ENCODE assay signal across 1 cellular context in the genomic region with DNA sequence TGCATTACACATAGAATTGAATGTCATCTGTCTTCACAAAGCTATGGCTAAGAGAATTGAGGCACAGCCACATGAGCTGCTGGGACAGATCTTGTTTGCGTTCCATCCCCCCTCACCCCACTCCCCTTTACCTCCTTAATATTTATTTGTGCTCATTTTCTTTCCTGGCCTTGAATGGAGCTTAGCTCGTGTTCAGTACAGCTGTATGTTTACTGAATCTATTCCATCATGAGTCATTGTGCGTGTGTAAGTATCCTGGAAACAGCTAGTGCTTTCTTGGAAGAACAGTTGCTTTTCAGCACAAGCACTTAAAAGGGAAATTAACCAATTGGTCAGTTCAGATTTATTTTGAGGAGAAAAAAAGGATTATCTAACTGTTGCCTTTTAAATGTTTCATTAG.
A peak's percentile ranks its signal among the peaks of the same experiment; 100 is the strongest.
TF ChIP-seq lines count a peak whose summit lies in the region.

No MANE protein-coding gene starts in this region.

TF ChIP-seq in HepG2, 621 proteins besides CTCF, POLR2A, EP300 and RAD21 (continued from another document and continues in another):
- TF ChIP-seq, protein P1, sequence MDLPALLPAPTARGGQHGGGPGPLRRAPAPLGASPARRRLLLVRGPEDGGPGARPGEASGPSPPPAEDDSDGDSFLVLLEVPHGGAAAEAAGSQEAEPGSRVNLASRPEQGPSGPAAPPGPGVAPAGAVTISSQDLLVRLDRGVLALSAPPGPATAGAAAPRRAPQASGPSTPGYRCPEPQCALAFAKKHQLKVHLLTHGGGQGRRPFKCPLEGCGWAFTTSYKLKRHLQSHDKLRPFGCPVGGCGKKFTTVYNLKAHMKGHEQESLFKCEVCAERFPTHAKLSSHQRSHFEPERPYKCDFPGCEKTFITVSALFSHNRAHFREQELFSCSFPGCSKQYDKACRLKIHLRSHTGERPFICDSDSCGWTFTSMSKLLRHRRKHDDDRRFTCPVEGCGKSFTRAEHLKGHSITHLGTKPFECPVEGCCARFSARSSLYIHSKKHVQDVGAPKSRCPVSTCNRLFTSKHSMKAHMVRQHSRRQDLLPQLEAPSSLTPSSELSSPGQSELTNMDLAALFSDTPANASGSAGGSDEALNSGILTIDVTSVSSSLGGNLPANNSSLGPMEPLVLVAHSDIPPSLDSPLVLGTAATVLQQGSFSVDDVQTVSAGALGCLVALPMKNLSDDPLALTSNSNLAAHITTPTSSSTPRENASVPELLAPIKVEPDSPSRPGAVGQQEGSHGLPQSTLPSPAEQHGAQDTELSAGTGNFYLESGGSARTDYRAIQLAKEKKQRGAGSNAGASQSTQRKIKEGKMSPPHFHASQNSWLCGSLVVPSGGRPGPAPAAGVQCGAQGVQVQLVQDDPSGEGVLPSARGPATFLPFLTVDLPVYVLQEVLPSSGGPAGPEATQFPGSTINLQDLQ (CRISPR knock-in tag; IDR thresholded peaks at IDR 0.05), result no peak
- TF ChIP-seq YEATS4 (CRISPR knock-in tag; IDR thresholded peaks at IDR 0.05; ENCODE audit: borderline replicate concordance) (no peak), ETV5 (CRISPR knock-in tag; IDR thresholded peaks at IDR 0.05; ENCODE audit: borderline replicate concordance) (peak; percentile 49; the same call in 1 of the 2 replicates), ZNF556 (CRISPR knock-in tag; IDR thresholded peaks at IDR 0.05; ENCODE audit: borderline replicate concordance) (no peak), ISL2 (CRISPR knock-in tag; IDR thresholded peaks at IDR 0.05) (peak; percentile 31; the same call in 1 of the 2 replicates), SCMH1 (CRISPR knock-in tag; IDR thresholded peaks at IDR 0.05; ENCODE audit: borderline replicate concordance) (no peak), TEAD3 (CRISPR knock-in tag; optimal IDR thresholded peaks at IDR 0.05; ENCODE audit: borderline replicate concordance) (peak; percentile 41), KLF6 (CRISPR knock-in tag; IDR thresholded peaks at IDR 0.05) (no peak), ZNF484 (CRISPR knock-in tag; IDR thresholded peaks at IDR 0.05; ENCODE audit: borderline replicate concordance, low read depth) (no peak), ZNF577 (CRISPR knock-in tag; IDR thresholded peaks at IDR 0.05; ENCODE audit: borderline replicate concordance, low read depth) (no peak), ZNF567 (CRISPR knock-in tag; IDR thresholded peaks at IDR 0.05; ENCODE audit: borderline replicate concordance) (no peak), FOSL2 (CRISPR knock-in tag; IDR thresholded peaks at IDR 0.05) (peak; percentile 95), ZNF382 (CRISPR knock-in tag; IDR thresholded peaks at IDR 0.05; ENCODE audit: borderline replicate concordance) (no peak), NFYC (CRISPR knock-in tag; IDR thresholded peaks at IDR 0.05) (no peak), GATAD1 (CRISPR knock-in tag; IDR thresholded peaks at IDR 0.05) (no peak), RBAK (CRISPR knock-in tag; IDR thresholded peaks at IDR 0.05) (no peak), FOSL1 (CRISPR knock-in tag; IDR thresholded peaks at IDR 0.05; ENCODE audit: borderline replicate concordance) (peak; percentile 82), EEA1 (CRISPR knock-in tag; IDR thresholded peaks at IDR 0.05; ENCODE audit: borderline replicate concordance) (no peak), SP4 (CRISPR knock-in tag; IDR thresholded peaks at IDR 0.05) (no peak), RCOR2 (CRISPR knock-in tag; IDR thresholded peaks at IDR 0.05) (peak; percentile 62; the same call in 1 of the 2 replicates), RFX3 (CRISPR knock-in tag; IDR thresholded peaks at IDR 0.05) (no peak), SP1 (IDR thresholded peaks at IDR 0.05) (no peak), SP1 (CRISPR knock-in tag; IDR thresholded peaks at IDR 0.05) (no peak)
- TF ChIP-seq, protein P2, sequence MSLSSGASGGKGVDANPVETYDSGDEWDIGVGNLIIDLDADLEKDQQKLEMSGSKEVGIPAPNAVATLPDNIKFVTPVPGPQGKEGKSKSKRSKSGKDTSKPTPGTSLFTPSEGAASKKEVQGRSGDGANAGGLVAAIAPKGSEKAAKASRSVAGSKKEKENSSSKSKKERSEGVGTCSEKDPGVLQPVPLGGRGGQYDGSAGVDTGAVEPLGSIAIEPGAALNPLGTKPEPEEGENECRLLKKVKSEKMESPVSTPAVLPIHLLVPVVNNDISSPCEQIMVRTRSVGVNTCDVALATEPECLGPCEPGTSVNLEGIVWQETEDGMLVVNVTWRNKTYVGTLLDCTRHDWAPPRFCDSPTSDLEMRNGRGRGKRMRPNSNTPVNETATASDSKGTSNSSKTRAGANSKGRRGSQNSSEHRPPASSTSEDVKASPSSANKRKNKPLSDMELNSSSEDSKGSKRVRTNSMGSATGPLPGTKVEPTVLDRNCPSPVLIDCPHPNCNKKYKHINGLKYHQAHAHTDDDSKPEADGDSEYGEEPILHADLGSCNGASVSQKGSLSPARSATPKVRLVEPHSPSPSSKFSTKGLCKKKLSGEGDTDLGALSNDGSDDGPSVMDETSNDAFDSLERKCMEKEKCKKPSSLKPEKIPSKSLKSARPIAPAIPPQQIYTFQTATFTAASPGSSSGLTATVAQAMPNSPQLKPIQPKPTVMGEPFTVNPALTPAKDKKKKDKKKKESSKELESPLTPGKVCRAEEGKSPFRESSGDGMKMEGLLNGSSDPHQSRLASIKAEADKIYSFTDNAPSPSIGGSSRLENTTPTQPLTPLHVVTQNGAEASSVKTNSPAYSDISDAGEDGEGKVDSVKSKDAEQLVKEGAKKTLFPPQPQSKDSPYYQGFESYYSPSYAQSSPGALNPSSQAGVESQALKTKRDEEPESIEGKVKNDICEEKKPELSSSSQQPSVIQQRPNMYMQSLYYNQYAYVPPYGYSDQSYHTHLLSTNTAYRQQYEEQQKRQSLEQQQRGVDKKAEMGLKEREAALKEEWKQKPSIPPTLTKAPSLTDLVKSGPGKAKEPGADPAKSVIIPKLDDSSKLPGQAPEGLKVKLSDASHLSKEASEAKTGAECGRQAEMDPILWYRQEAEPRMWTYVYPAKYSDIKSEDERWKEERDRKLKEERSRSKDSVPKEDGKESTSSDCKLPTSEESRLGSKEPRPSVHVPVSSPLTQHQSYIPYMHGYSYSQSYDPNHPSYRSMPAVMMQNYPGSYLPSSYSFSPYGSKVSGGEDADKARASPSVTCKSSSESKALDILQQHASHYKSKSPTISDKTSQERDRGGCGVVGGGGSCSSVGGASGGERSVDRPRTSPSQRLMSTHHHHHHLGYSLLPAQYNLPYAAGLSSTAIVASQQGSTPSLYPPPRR (CRISPR knock-in tag; IDR thresholded peaks at IDR 0.05; ENCODE audit: borderline replicate concordance), result 0 out of 2 replicates have a peak, but pooled peaks have one; percentile 31
- TF ChIP-seq, protein P3, sequence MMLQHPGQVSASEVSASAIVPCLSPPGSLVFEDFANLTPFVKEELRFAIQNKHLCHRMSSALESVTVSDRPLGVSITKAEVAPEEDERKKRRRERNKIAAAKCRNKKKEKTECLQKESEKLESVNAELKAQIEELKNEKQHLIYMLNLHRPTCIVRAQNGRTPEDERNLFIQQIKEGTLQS (CRISPR knock-in tag; IDR thresholded peaks at IDR 0.05), result peak; percentile 60
- TF ChIP-seq, protein P4, sequence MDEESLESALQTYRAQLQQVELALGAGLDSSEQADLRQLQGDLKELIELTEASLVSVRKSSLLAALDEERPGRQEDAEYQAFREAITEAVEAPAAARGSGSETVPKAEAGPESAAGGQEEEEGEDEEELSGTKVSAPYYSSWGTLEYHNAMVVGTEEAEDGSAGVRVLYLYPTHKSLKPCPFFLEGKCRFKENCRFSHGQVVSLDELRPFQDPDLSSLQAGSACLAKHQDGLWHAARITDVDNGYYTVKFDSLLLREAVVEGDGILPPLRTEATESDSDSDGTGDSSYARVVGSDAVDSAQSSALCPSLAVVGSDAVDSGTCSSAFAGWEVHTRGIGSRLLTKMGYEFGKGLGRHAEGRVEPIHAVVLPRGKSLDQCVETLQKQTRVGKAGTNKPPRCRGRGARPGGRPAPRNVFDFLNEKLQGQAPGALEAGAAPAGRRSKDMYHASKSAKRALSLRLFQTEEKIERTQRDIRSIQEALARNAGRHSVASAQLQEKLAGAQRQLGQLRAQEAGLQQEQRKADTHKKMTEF (CRISPR knock-in tag; IDR thresholded peaks at IDR 0.05), result 0 out of 2 replicates have a peak, but pooled peaks have one; percentile 38
- TF ChIP-seq, protein P5, sequence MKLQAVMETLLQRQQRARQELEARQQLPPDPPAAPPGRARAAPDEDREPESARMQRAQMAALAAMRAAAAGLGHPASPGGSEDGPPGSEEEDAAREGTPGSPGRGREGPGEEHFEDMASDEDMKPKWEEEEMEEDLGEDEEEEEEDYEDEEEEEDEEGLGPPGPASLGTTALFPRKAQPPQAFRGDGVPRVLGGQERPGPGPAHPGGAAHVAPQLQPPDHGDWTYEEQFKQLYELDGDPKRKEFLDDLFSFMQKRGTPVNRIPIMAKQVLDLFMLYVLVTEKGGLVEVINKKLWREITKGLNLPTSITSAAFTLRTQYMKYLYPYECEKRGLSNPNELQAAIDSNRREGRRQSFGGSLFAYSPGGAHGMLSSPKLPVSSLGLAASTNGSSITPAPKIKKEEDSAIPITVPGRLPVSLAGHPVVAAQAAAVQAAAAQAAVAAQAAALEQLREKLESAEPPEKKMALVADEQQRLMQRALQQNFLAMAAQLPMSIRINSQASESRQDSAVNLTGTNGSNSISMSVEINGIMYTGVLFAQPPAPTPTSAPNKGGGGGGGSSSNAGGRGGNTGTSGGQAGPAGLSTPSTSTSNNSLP (IDR thresholded peaks at IDR 0.05; ENCODE audit: low read depth, low read length), result peak; percentile 62
- TF ChIP-seq, protein P6, sequence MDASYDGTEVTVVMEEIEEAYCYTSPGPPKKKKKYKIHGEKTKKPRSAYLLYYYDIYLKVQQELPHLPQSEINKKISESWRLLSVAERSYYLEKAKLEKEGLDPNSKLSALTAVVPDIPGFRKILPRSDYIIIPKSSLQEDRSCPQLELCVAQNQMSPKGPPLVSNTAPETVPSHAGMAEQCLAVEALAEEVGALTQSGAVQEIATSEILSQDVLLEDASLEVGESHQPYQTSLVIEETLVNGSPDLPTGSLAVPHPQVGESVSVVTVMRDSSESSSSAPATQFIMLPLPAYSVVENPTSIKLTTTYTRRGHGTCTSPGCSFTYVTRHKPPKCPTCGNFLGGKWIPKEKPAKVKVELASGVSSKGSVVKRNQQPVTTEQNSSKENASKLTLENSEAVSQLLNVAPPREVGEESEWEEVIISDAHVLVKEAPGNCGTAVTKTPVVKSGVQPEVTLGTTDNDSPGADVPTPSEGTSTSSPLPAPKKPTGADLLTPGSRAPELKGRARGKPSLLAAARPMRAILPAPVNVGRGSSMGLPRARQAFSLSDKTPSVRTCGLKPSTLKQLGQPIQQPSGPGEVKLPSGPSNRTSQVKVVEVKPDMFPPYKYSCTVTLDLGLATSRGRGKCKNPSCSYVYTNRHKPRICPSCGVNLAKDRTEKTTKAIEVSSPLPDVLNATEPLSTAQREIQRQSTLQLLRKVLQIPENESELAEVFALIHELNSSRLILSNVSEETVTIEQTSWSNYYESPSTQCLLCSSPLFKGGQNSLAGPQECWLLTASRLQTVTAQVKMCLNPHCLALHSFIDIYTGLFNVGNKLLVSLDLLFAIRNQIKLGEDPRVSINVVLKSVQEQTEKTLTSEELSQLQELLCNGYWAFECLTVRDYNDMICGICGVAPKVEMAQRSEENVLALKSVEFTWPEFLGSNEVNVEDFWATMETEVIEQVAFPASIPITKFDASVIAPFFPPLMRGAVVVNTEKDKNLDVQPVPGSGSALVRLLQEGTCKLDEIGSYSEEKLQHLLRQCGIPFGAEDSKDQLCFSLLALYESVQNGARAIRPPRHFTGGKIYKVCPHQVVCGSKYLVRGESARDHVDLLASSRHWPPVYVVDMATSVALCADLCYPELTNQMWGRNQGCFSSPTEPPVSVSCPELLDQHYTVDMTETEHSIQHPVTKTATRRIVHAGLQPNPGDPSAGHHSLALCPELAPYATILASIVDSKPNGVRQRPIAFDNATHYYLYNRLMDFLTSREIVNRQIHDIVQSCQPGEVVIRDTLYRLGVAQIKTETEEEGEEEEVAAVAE (CRISPR knock-in tag; IDR thresholded peaks at IDR 0.05; ENCODE audit: borderline replicate concordance), result no peak
- TF ChIP-seq, protein P7, sequence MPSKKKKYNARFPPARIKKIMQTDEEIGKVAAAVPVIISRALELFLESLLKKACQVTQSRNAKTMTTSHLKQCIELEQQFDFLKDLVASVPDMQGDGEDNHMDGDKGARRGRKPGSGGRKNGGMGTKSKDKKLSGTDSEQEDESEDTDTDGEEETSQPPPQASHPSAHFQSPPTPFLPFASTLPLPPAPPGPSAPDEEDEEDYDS (CRISPR knock-in tag; IDR thresholded peaks at IDR 0.05), result no peak
- TF ChIP-seq, protein P8, sequence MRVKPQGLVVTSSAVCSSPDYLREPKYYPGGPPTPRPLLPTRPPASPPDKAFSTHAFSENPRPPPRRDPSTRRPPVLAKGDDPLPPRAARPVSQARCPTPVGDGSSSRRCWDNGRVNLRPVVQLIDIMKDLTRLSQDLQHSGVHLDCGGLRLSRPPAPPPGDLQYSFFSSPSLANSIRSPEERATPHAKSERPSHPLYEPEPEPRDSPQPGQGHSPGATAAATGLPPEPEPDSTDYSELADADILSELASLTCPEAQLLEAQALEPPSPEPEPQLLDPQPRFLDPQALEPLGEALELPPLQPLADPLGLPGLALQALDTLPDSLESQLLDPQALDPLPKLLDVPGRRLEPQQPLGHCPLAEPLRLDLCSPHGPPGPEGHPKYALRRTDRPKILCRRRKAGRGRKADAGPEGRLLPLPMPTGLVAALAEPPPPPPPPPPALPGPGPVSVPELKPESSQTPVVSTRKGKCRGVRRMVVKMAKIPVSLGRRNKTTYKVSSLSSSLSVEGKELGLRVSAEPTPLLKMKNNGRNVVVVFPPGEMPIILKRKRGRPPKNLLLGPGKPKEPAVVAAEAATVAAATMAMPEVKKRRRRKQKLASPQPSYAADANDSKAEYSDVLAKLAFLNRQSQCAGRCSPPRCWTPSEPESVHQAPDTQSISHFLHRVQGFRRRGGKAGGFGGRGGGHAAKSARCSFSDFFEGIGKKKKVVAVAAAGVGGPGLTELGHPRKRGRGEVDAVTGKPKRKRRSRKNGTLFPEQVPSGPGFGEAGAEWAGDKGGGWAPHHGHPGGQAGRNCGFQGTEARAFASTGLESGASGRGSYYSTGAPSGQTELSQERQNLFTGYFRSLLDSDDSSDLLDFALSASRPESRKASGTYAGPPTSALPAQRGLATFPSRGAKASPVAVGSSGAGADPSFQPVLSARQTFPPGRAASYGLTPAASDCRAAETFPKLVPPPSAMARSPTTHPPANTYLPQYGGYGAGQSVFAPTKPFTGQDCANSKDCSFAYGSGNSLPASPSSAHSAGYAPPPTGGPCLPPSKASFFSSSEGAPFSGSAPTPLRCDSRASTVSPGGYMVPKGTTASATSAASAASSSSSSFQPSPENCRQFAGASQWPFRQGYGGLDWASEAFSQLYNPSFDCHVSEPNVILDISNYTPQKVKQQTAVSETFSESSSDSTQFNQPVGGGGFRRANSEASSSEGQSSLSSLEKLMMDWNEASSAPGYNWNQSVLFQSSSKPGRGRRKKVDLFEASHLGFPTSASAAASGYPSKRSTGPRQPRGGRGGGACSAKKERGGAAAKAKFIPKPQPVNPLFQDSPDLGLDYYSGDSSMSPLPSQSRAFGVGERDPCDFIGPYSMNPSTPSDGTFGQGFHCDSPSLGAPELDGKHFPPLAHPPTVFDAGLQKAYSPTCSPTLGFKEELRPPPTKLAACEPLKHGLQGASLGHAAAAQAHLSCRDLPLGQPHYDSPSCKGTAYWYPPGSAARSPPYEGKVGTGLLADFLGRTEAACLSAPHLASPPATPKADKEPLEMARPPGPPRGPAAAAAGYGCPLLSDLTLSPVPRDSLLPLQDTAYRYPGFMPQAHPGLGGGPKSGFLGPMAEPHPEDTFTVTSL (CRISPR knock-in tag; IDR thresholded peaks at IDR 0.05; ENCODE audit: borderline replicate concordance), result peak; percentile 81; the same call in 1 of the 2 replicates
- TF ChIP-seq, protein P9, sequence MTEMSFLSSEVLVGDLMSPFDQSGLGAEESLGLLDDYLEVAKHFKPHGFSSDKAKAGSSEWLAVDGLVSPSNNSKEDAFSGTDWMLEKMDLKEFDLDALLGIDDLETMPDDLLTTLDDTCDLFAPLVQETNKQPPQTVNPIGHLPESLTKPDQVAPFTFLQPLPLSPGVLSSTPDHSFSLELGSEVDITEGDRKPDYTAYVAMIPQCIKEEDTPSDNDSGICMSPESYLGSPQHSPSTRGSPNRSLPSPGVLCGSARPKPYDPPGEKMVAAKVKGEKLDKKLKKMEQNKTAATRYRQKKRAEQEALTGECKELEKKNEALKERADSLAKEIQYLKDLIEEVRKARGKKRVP (CRISPR knock-in tag; IDR thresholded peaks at IDR 0.05), result peak in 1 of 2 experiments; percentile 64; a peak in 1 of 4 replicates
